In the genomic region with DNA sequence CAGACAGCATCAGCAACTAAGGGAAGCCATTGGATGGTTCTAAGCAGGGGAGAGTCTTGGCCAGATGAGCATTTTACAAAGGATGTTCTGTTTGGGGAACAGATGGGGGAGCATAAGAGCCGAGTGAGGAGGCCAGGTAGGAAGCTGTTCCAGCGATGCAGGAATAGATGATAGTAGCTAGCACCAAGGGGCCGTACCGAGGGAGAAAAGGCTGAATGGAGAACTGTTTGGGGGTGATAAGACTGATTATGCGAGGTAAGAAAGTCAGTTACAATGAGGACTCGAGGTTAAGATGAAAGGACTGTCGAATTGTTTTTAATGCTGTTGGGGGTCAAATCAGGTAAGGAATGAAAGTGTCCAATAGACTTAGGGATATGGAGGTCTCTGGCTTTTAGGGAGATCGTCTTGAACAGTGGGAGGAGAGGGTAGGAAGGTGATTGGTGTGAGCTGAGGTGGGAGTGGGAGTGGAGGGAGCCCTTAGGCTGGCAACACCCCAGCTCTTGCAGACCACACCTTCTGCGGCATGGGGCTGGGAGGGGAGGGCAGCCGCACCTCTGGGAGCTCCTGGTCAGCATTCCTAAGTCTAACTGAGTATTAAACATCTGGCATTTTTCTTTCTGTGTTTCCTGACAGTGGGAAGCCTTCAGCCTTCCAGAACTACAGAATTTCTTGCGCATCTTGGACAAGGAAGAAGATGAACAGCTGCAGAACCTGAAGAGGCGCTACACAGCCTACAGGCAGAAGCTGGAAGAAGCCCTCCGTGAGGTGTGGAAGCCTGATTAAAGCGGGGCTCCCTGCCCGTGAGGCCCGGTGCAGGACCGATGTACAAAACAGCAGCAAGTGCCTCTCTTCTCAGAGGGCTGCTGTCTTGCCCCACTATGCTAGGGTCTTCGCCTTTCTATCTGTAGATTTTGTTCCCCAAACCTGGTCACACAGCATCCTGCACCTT, we compare ENCODE assay signal across 16 cellular contexts.
DNase-seq lines count a peak whose midpoint lies in the region; ATAC-seq and TF ChIP-seq lines count a peak whose summit lies in the region.
"Had no signal": no experiment of that assay in that cellular context is flagged by ENCODE, and none has a peak within 500 bp of the region (broad histone marks: within the 10 kb centered on the region; RNA-seq: fewer than 3 reads in every experiment).

No MANE protein-coding gene starts in this region.

- H3K9me3 Mint-ChIP-seq in activated naive CD4-positive, alpha-beta T cell treated with anti-CD3 and anti-CD28 coated beads, Interleukin-2, amount 10 ng/mL, durations not matched to agents 7 days and 5 days: no peaks in the 10 kb centered on the region
- no peaks in the 10 kb centered on the region for H3K9me3 Mint-ChIP-seq in WTC11
- H3K9me3 Mint-ChIP-seq in glutamatergic neuron (ENCODE audit: unreplicated experiment): peaks cover 2% of the 10 kb centered on the region

- H3K9me3 ChIP-seq in stomach smooth muscle (ENCODE audit: control insufficient read depth in 2 of 2, low read length in 2 of 2): no peaks in the 10 kb centered on the region
- H3K9me3 ChIP-seq: colonic mucosa, HAP-1 had no signal

- peaks cover 51% of the 10 kb centered on the region for H3K36me3 Mint-ChIP-seq in activated naive CD4-positive, alpha-beta T cell treated with anti-CD3 and anti-CD28 coated beads, Interleukin-2, amount 10 ng/mL, durations not matched to agents 7 days and 5 days
- H3K36me3 Mint-ChIP-seq in WTC11: peaks cover 8% of the 10 kb centered on the region
- H3K36me3 Mint-ChIP-seq in glutamatergic neuron (ENCODE audit: unreplicated experiment): no peaks in the 10 kb centered on the region

- no peaks in the 10 kb centered on the region for H3K27me3 ChIP-seq in stomach smooth muscle (ENCODE audit: control insufficient read depth in 1 of 2, insufficient read depth in 2 of 2, low read length in 2 of 2)
- H3K27me3 ChIP-seq: colonic mucosa had no signal

- peak overlapping the region; percentile 9 to 15 for H3K4me3 ChIP-seq in stomach smooth muscle (ENCODE audit: low read length in 2 of 2)
- H3K4me3 ChIP-seq: colonic mucosa, HAP-1 had no signal

- no peak overlapping the region for H3K4me3 Mint-ChIP-seq in activated naive CD4-positive, alpha-beta T cell treated with anti-CD3 and anti-CD28 coated beads, Interleukin-2, amount 10 ng/mL, durations not matched to agents 7 days and 5 days
- H3K4me3 Mint-ChIP-seq in WTC11: no peak overlapping the region
- H3K4me3 Mint-ChIP-seq in glutamatergic neuron (ENCODE audit: unreplicated experiment): peak overlapping the region; percentile 11

- H3K4me1 ChIP-seq in stomach smooth muscle (ENCODE audit: control insufficient read depth, insufficient read depth, low read length): peaks cover 30% of the 10 kb centered on the region
- H3K4me1 ChIP-seq: colonic mucosa had no signal

- no peak for DNase-seq in activated naive CD4-positive, alpha-beta T cell treated with anti-CD3 and anti-CD28 coated beads, Interleukin-2, amount 10 ng/mL, durations not matched to agents 7 days and 5 days
- no peak for DNase-seq in activated naive CD4-positive, alpha-beta T cell treated with Interleukin-2 at 50 U/mL for 16 hours
- DNase-seq in WTC11 (ENCODE audit: low spot score): no peak
- no peak for DNase-seq in glutamatergic neuron
- DNase-seq in NCI-H2227 (lab: John Stamatoyannopoulos, UW; ENCODE audit: unreplicated experiment): no peak
- DNase-seq in effector CD8-positive, alpha-beta T cell (lab: John Stamatoyannopoulos, UW): no peak
- DNase-seq: activated CD4-positive, CD25-positive, alpha-beta regulatory T cell; activated gamma-delta T cell; colonic mucosa; MV-4-11; NCI-H526 treated with DMSO at 0.1 percent for 48 hours; Right ventricle myocardium superior had no signal

- H3K36me3 ChIP-seq in stomach smooth muscle (ENCODE audit: control insufficient read depth in 2 of 2, insufficient read depth in 2 of 2, low read length in 2 of 2): peaks cover 3 to 5% of the 10 kb centered on the region in 2 donors
- H3K36me3 ChIP-seq: colonic mucosa had no signal

- TF ChIP-seq CTCF in WTC11 (IDR thresholded peaks at IDR 0.05) (no peak), glutamatergic neuron (IDR thresholded peaks at IDR 0.05; ENCODE audit: partially characterized antibody, unreplicated experiment) (no peak)

- CTCF ChIA-PET in activated naive CD4-positive, alpha-beta T cell treated with anti-CD3 and anti-CD28 coated beads, Interleukin-2, amount 10 ng/mL, durations not matched to agents 7 days and 5 days (lab: Charles Lee): interaction anchor here (1.4 to 5.5 kb wide), 4 partner anchors 27 to 145 kb away, joined by 3 to 110 read pairs (median 14); no protein-coding TSS in a partner anchor
- CTCF ChIA-PET in WTC11 (lab: Charles Lee): interaction anchor here (1.0 to 5.5 kb wide), 9 partner anchors 12 to 145 kb away, joined by 3 to 83 read pairs (median 4); no protein-coding TSS in a partner anchor

- ATAC-seq in WTC11: no peak
- no peak for ATAC-seq in GM18870 (IDR thresholded peaks at IDR 0.05; ENCODE audit: unreplicated experiment)

- POLR2A ChIA-PET in WTC11 (lab: Charles Lee): interaction anchor here (1.1 kb wide), 1 partner anchor 145 kb away, joined by 3 read pairs; no protein-coding TSS in a partner anchor

- no peak overlapping the region for H3K9ac ChIP-seq in stomach smooth muscle (ENCODE audit: low read length in 2 of 2)

- H3K4me1 Mint-ChIP-seq in activated naive CD4-positive, alpha-beta T cell treated with anti-CD3 and anti-CD28 coated beads, Interleukin-2, amount 10 ng/mL, durations not matched to agents 7 days and 5 days: peaks cover 73% of the 10 kb centered on the region
- peaks cover 40% of the 10 kb centered on the region for H3K4me1 Mint-ChIP-seq in WTC11
- peaks cover 23% of the 10 kb centered on the region for H3K4me1 Mint-ChIP-seq in glutamatergic neuron (ENCODE audit: low read depth, unreplicated experiment)

- peak overlapping the region; percentile 19 for H3K27ac ChIP-seq in stomach smooth muscle (ENCODE audit: low read length)
- H3K27ac ChIP-seq: colonic mucosa had no signal

- peak overlapping the region; percentile 70 for H3K27ac Mint-ChIP-seq in activated naive CD4-positive, alpha-beta T cell treated with anti-CD3 and anti-CD28 coated beads, Interleukin-2, amount 10 ng/mL, durations not matched to agents 7 days and 5 days
- H3K27ac Mint-ChIP-seq in WTC11 (peak overlapping the region; percentile 32), glutamatergic neuron (ENCODE audit: unreplicated experiment) (peak overlapping the region; percentile 5)

- no peaks in the 10 kb centered on the region for H3K27me3 Mint-ChIP-seq in activated naive CD4-positive, alpha-beta T cell treated with anti-CD3 and anti-CD28 coated beads, Interleukin-2, amount 10 ng/mL, durations not matched to agents 7 days and 5 days
- H3K27me3 Mint-ChIP-seq in WTC11 (ENCODE audit: low read depth) (no peaks in the 10 kb centered on the region), glutamatergic neuron (ENCODE audit: unreplicated experiment) (no peaks in the 10 kb centered on the region)
- H3K27me3 Mint-ChIP-seq: progenitor cell of endocrine pancreas had no signal

TF ChIP-seq in WTC11, 78 proteins besides CTCF, POLR2A, EP300 and RAD21 (continues in another document):
- TF ChIP-seq, protein P1, sequence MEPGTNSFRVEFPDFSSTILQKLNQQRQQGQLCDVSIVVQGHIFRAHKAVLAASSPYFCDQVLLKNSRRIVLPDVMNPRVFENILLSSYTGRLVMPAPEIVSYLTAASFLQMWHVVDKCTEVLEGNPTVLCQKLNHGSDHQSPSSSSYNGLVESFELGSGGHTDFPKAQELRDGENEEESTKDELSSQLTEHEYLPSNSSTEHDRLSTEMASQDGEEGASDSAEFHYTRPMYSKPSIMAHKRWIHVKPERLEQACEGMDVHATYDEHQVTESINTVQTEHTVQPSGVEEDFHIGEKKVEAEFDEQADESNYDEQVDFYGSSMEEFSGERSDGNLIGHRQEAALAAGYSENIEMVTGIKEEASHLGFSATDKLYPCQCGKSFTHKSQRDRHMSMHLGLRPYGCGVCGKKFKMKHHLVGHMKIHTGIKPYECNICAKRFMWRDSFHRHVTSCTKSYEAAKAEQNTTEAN (CRISPR knock-in tag; IDR thresholded peaks at IDR 0.05): no peak
- no peak for TF ChIP-seq RELA (CRISPR knock-in tag; IDR thresholded peaks at IDR 0.05; ENCODE audit: borderline replicate concordance)
- TF ChIP-seq GABPB1 (CRISPR knock-in tag; IDR thresholded peaks at IDR 0.05): no peak
- TF ChIP-seq, protein P2, sequence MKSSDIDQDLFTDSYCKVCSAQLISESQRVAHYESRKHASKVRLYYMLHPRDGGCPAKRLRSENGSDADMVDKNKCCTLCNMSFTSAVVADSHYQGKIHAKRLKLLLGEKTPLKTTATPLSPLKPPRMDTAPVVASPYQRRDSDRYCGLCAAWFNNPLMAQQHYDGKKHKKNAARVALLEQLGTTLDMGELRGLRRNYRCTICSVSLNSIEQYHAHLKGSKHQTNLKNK (CRISPR knock-in tag; IDR thresholded peaks at IDR 0.05): no peak
- TF ChIP-seq SMAD4 (CRISPR knock-in tag; IDR thresholded peaks at IDR 0.05): no peak
- no peak for TF ChIP-seq TEAD4 (CRISPR knock-in tag; IDR thresholded peaks at IDR 0.05)
- TF ChIP-seq, protein P3, sequence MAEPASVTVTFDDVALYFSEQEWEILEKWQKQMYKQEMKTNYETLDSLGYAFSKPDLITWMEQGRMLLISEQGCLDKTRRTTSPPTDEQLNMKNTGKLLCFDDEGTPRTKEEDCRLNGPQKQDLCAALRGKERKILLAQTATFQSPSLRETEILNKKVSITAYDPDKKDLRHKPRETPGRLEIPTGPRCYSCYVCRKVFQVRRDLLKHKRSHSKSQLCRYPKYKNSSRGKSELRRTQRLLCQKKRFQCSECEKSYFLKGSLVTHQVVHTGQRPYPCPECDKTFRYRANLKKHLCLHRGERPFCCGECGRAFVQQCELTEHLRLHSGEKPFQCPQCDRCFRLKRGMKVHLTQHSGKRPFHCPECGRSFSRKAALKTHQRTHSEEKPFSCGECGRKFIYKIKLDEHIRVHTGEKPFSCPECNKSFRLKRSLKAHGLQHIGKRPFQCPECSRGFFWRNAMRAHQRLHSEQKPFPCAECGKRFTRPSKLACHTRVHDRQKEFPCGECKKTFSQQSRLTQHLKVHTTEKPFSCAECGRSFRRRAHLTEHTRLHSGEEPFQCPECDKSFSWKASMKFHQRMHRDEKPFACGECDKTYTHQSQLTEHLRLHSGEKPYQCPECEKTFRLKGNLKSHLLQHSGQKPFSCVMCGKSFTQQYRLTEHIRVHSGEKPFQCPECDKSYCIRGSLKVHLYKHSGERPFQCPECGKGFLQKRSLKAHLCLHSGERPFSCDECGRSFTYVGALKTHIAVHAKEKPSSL (CRISPR knock-in tag; conservative IDR thresholded peaks at IDR 0.05): no peak
- no peak for TF ChIP-seq MXD4 (CRISPR knock-in tag; IDR thresholded peaks at IDR 0.05; ENCODE audit: borderline replicate concordance)
- TF ChIP-seq NFATC4 (CRISPR knock-in tag; IDR thresholded peaks at IDR 0.05): no peak

Comparison
In these comparisons a context has a peak if more than half of its experiments do, and no peak if none do; other contexts are left out.
1. H3K27ac Mint-ChIP-seq: peak in every context shown above with its lines; median percentile 70 in activated naive CD4-positive, alpha-beta T cell treated with anti-CD3 and anti-CD28 coated beads, Interleukin-2, amount 10 ng/mL, durations not matched to agents 7 days and 5 days; 32 in WTC11; 5 in glutamatergic neuron.